23 cellular contexts compared by ENCODE assay signal in genomic region chr19:47179643-47180310, GRCh38. TPM values are rescaled to one million over a fixed set of nuclear protein-coding genes. Genes with fewer than 3 reads are reported as not detected.
DNase-seq lines count a peak whose midpoint lies in the region; ATAC-seq, FAIRE-seq and TF ChIP-seq lines count a peak whose summit lies in the region.
"Had no signal": no experiment of that assay in that cellular context is flagged by ENCODE, and none has a peak within 500 bp of the region (broad histone marks: within the 10 kb centered on the region; RNA-seq: fewer than 3 reads in every experiment).

No MANE protein-coding gene starts in this region.

- peak; percentile 15 for FAIRE-seq in endothelial cell of umbilical vein (lab: Jason Lieb, UNC)

- WGBS in heart right ventricle, 2 donors: 79 to 81% methylated on average over 4 of the region's 4 CpGs

- no peak overlapping the region for H3K9ac ChIP-seq in endothelial cell of umbilical vein (replicated peaks; ENCODE audit: extremely low read depth, insufficient read depth, low read length)
- H3K9ac ChIP-seq: neural progenitor cell had no signal

- no TSS peak for BruUV-seq in endothelial cell of umbilical vein (replicated peaks; lab: Mats Ljungman, UMichigan)

- no peaks in the 10 kb centered on the region for H3K27me3 Mint-ChIP-seq in activated CD4-positive, alpha-beta T cell treated with anti-CD3 and anti-CD28 coated beads for 36 hours
- peaks cover 0 to 3% of the 10 kb centered on the region in 2 donors for H3K27me3 Mint-ChIP-seq in CD8-positive, alpha-beta memory T cell
- no peaks in the 10 kb centered on the region for H3K27me3 Mint-ChIP-seq in activated T-helper 1 cell treated with anti-CD3 and anti-CD28 coated beads, Interleukin-12 subunit alpha, Interleukin-12 subunit beta, Interleukin-2, Interleukin-4 antibody, amounts not matched to agents 30 ng/mL and 10 ng/mL and 1 ng/mL, durations not matched to agents 14 hours and 24 hours and 36 hours (ENCODE audit: insufficient read depth)

- dilution Hi-C loops in endothelial cell of umbilical vein (cut with MboI; ENCODE audit: extremely low pct_ligation_motif_present, low sequenced_read_pairs): no loop called here

- H3K36me3 Mint-ChIP-seq in activated CD4-positive, alpha-beta T cell treated with anti-CD3 and anti-CD28 coated beads for 36 hours (ENCODE audit: low read depth): peaks cover 75% of the 10 kb centered on the region
- peaks cover 0 to 26% (median 14%) of the 10 kb centered on the region in 3 donors for H3K36me3 Mint-ChIP-seq in CD8-positive, alpha-beta memory T cell
- H3K36me3 Mint-ChIP-seq in activated T-helper 1 cell treated with anti-CD3 and anti-CD28 coated beads, Interleukin-12 subunit alpha, Interleukin-12 subunit beta, Interleukin-2, Interleukin-4 antibody, amounts not matched to agents 30 ng/mL and 10 ng/mL and 1 ng/mL, durations not matched to agents 14 hours and 24 hours and 36 hours (ENCODE audit: low read depth): peaks cover 53% of the 10 kb centered on the region

- ATAC-seq in activated CD4-positive, alpha-beta T cell treated with anti-CD3 and anti-CD28 coated beads for 36 hours: peak; percentile 8
- no peak for ATAC-seq in heart right ventricle
- ATAC-seq in foreskin keratinocyte: no peak
- ATAC-seq: psoas muscle had no signal

- H3K9me3 Mint-ChIP-seq in activated CD4-positive, alpha-beta T cell treated with anti-CD3 and anti-CD28 coated beads for 36 hours (ENCODE audit: low read depth): no peaks in the 10 kb centered on the region
- H3K9me3 Mint-ChIP-seq in CD8-positive, alpha-beta memory T cell: no peaks in the 10 kb centered on the region
- H3K9me3 Mint-ChIP-seq in activated T-helper 1 cell treated with anti-CD3 and anti-CD28 coated beads, Interleukin-12 subunit alpha, Interleukin-12 subunit beta, Interleukin-2, Interleukin-4 antibody, amounts not matched to agents 30 ng/mL and 10 ng/mL and 1 ng/mL, durations not matched to agents 14 hours and 24 hours and 36 hours: no peaks in the 10 kb centered on the region
- H3K9me3 Mint-ChIP-seq: immature natural killer cell, neural progenitor cell had no signal

- no peaks in the 10 kb centered on the region for H3K9me1 ChIP-seq in endothelial cell of umbilical vein (replicated peaks; ENCODE audit: control insufficient read depth, extremely low read depth, insufficient read depth, low read length)

- H3K27me3 ChIP-seq in CD8-positive, alpha-beta memory T cell (ENCODE audit: insufficient read depth, low read length, poor library complexity, severe bottlenecking): no peaks in the 10 kb centered on the region
- H3K27me3 ChIP-seq in endothelial cell of umbilical vein (ENCODE audit: control insufficient read depth in 2 of 2, insufficient read depth in 2 of 2, low read length in 2 of 2) (no peaks in the 10 kb centered on the region), heart right ventricle (no peaks in the 10 kb centered on the region), foreskin keratinocyte (no peaks in the 10 kb centered on the region)
- H3K27me3 ChIP-seq: colonic mucosa, neural progenitor cell, uterus had no signal

- H3K27ac Mint-ChIP-seq in activated CD4-positive, alpha-beta T cell treated with anti-CD3 and anti-CD28 coated beads for 36 hours: peak overlapping the region; percentile 75
- H3K27ac Mint-ChIP-seq in CD8-positive, alpha-beta memory T cell: peak overlapping the region in 7 of 8 donors; percentile 12 to 84 (median 73)
- peak overlapping the region; percentile 59 for H3K27ac Mint-ChIP-seq in activated T-helper 1 cell treated with anti-CD3 and anti-CD28 coated beads, Interleukin-12 subunit alpha, Interleukin-12 subunit beta, Interleukin-2, Interleukin-4 antibody, amounts not matched to agents 30 ng/mL and 10 ng/mL and 1 ng/mL, durations not matched to agents 14 hours and 24 hours and 36 hours
- H3K27ac Mint-ChIP-seq: immature natural killer cell, neural progenitor cell had no signal

- H3K4me1 ChIP-seq in CD8-positive, alpha-beta memory T cell (ENCODE audit: insufficient read depth, low read length): peaks cover 88% of the 10 kb centered on the region
- H3K4me1 ChIP-seq in endothelial cell of umbilical vein (ENCODE audit: control insufficient read depth, extremely low read depth, insufficient read depth, low read length): peaks cover 48% of the 10 kb centered on the region
- H3K4me1 ChIP-seq in heart right ventricle: peaks cover 13 to 54% (median 41%) of the 10 kb centered on the region in 9 donors
- peaks cover 6% of the 10 kb centered on the region for H3K4me1 ChIP-seq in foreskin keratinocyte
- H3K4me1 ChIP-seq: HAP-1, neural progenitor cell had no signal

- peaks cover 91% of the 10 kb centered on the region for H3K4me1 Mint-ChIP-seq in activated CD4-positive, alpha-beta T cell treated with anti-CD3 and anti-CD28 coated beads for 36 hours
- H3K4me1 Mint-ChIP-seq in CD8-positive, alpha-beta memory T cell: peaks cover 61 to 85% (median 84%) of the 10 kb centered on the region in 3 donors
- H3K4me1 Mint-ChIP-seq in activated T-helper 1 cell treated with anti-CD3 and anti-CD28 coated beads, Interleukin-12 subunit alpha, Interleukin-12 subunit beta, Interleukin-2, Interleukin-4 antibody, amounts not matched to agents 30 ng/mL and 10 ng/mL and 1 ng/mL, durations not matched to agents 14 hours and 24 hours and 36 hours (ENCODE audit: low read depth): peaks cover 80% of the 10 kb centered on the region
- H3K4me1 Mint-ChIP-seq: neural progenitor cell had no signal

- no peak for DNase-seq in activated CD4-positive, alpha-beta T cell treated with anti-CD3 and anti-CD28 coated beads for 36 hours
- DNase-seq in activated CD4-positive, alpha-beta T cell treated with anti-CD3 and anti-CD28 coated beads, Interleukin-2, amount 50 U/mL, for 1 hour: no peak
- no peak for DNase-seq in CD8-positive, alpha-beta memory T cell
- no peak for DNase-seq in activated T-helper 1 cell treated with anti-CD3 and anti-CD28 coated beads, Interleukin-12 subunit alpha, Interleukin-12 subunit beta, Interleukin-2, Interleukin-4 antibody, amounts not matched to agents 30 ng/mL and 10 ng/mL and 1 ng/mL, durations not matched to agents 14 hours and 24 hours and 36 hours (ENCODE audit: low spot score)
- peak; percentile 78 for DNase-seq in endothelial cell of umbilical vein (ENCODE audit: low read depth, low spot score)
- no peak for DNase-seq in heart right ventricle
- DNase-seq in foreskin keratinocyte: no peak
- DNase-seq in NK-92 (lab: John Stamatoyannopoulos, UW; ENCODE audit: unreplicated experiment): no peak
- DNase-seq: colonic mucosa; immature natural killer cell; left ventricle myocardium inferior; NCI-H1092; NCI-H2029 treated with DMSO at 0.1 percent for 48 hours; NCI-H345; NCI-H82; psoas muscle; stimulated activated CD4-positive, alpha-beta T cell treated with anti-CD3 and anti-CD28 coated beads, Interleukin-2, amount 100 ng/mL, for 48 hours; substantia nigra; uterus; WERI-Rb-1 had no signal

- no peak overlapping the region for H3K27ac ChIP-seq in CD8-positive, alpha-beta memory T cell (ENCODE audit: low read depth, low read length)
- H3K27ac ChIP-seq in endothelial cell of umbilical vein (ENCODE audit: insufficient read depth, low read depth, low read length) (peak overlapping the region; percentile 29), heart right ventricle (no peak overlapping the region), foreskin keratinocyte (no peak overlapping the region)
- H3K27ac ChIP-seq: 22Rv1, colonic mucosa, left ventricle myocardium inferior, neural progenitor cell, psoas muscle, uterus, WERI-Rb-1 had no signal

- CTCF ChIA-PET in activated CD4-positive, alpha-beta T cell treated with anti-CD3 and anti-CD28 coated beads for 36 hours (lab: Charles Lee): interaction anchor here (0.7 to 3.3 kb wide), 6 partner anchors 13 to 64 kb away, joined by 3 to 10 read pairs (median 4); no protein-coding TSS in a partner anchor
- CTCF ChIA-PET in CD8-positive, alpha-beta memory T cell (lab: Charles Lee): interaction anchor here (1.0 to 4.3 kb wide), 4 partner anchors 7 to 65 kb away, joined by 3 to 30 read pairs (median 21); partner anchors contain the start of gene SAE1
- CTCF ChIA-PET in endothelial cell of umbilical vein (lab: Charles Lee): interaction anchor here (0.7 to 4.0 kb wide), 2 partner anchors 31 to 52 kb away, joined by 5 to 30 read pairs; no protein-coding TSS in a partner anchor

- POLR2A ChIA-PET in activated CD4-positive, alpha-beta T cell treated with anti-CD3 and anti-CD28 coated beads for 36 hours (lab: Charles Lee): interaction anchor here (0.6 to 1.0 kb wide), 2 partner anchors 9 to 10 kb away, joined by 3 read pairs; no protein-coding TSS in a partner anchor
- POLR2A ChIA-PET in CD8-positive, alpha-beta memory T cell (lab: Charles Lee): interaction anchor here (0.6 kb wide), 1 partner anchor 70 kb away, joined by 5 read pairs; no protein-coding TSS in a partner anchor
- POLR2A ChIA-PET in endothelial cell of umbilical vein (lab: Charles Lee): no interaction called here

- no peaks in the 10 kb centered on the region for H3K9me3 ChIP-seq in CD8-positive, alpha-beta memory T cell (ENCODE audit: low read length)
- H3K9me3 ChIP-seq in endothelial cell of umbilical vein (replicated peaks; ENCODE audit: control insufficient read depth, insufficient read depth, low read length) (no peaks in the 10 kb centered on the region), heart right ventricle (no peaks in the 10 kb centered on the region)
- H3K9me3 ChIP-seq: colonic mucosa, HAP-1, left ventricle myocardium inferior, psoas muscle, uterus had no signal

- no peak overlapping the region for H3K4me3 ChIP-seq in CD8-positive, alpha-beta memory T cell (ENCODE audit: low read length)
- H3K4me3 ChIP-seq in endothelial cell of umbilical vein (replicated peaks in 1 of 3; ENCODE audit: insufficient read depth in 1 of 3, low read depth in 1 of 3, low read length in 3 of 3) (no peak overlapping the region), heart right ventricle (no peak overlapping the region)
- H3K4me3 ChIP-seq: colonic mucosa, HAP-1, left ventricle myocardium inferior, neural progenitor cell, psoas muscle, uterus had no signal

- H3K36me3 ChIP-seq in CD8-positive, alpha-beta memory T cell (ENCODE audit: insufficient read depth, low read length): no peaks in the 10 kb centered on the region
- H3K36me3 ChIP-seq in endothelial cell of umbilical vein (ENCODE audit: control insufficient read depth in 2 of 2, extremely low read depth in 1 of 2, insufficient read depth in 2 of 2, low read length in 2 of 2): peaks cover 0 to 4% of the 10 kb centered on the region in 2 experiments
- peaks cover 0 to 74% (median 0%) of the 10 kb centered on the region in 9 donors for H3K36me3 ChIP-seq in heart right ventricle
- H3K36me3 ChIP-seq: colonic mucosa, neural progenitor cell, uterus had no signal

- H3K4me2 ChIP-seq in endothelial cell of umbilical vein (ENCODE audit: insufficient read depth, low read length): no peak overlapping the region
- H3K4me2 ChIP-seq: neural progenitor cell had no signal

- intact Hi-C loops in activated CD4-positive, alpha-beta T cell treated with anti-CD3 and anti-CD28 coated beads for 36 hours (cut with DNase I, micrococcal nuclease): no loop called here
- intact Hi-C loops in activated T-helper 1 cell treated with anti-CD3 and anti-CD28 coated beads, Interleukin-12 subunit alpha, Interleukin-12 subunit beta, Interleukin-2, Interleukin-4 antibody, amounts not matched to agents 30 ng/mL and 10 ng/mL and 1 ng/mL, durations not matched to agents 14 hours and 24 hours and 36 hours (cut with micrococcal nuclease): no loop called here
- intact Hi-C loops in endothelial cell of umbilical vein (cut with micrococcal nuclease) (no loop called here), heart right ventricle (cut with DNase I) (no loop called here)

- TF ChIP-seq CTCF in endothelial cell of umbilical vein (IDR thresholded peaks at IDR 0.05; ENCODE audit: extremely low read depth in 1 of 2, insufficient read depth in 1 of 2, low read depth in 1 of 2, low read length in 2 of 2) (no peak), heart right ventricle (IDR thresholded peaks at IDR 0.05) (no peak), foreskin keratinocyte (conservative IDR thresholded peaks at IDR 0.05) (no peak)

- H3K79me2 ChIP-seq in endothelial cell of umbilical vein (ENCODE audit: control insufficient read depth, insufficient read depth, low read length): peaks cover 51% of the 10 kb centered on the region

- H4K20me1 ChIP-seq in endothelial cell of umbilical vein (replicated peaks; ENCODE audit: control insufficient read depth, extremely low read depth, insufficient read depth, low read length): no peaks in the 10 kb centered on the region

- TF ChIP-seq POLR2A in endothelial cell of umbilical vein (IDR thresholded peaks at IDR 0.05; ENCODE audit: low read depth, low read length): no peak

- no peak overlapping the region for H2AFZ ChIP-seq in endothelial cell of umbilical vein (ENCODE audit: low read depth, low read length)
- H2AFZ ChIP-seq: neural progenitor cell had no signal

- H3K4me3 Mint-ChIP-seq in activated CD4-positive, alpha-beta T cell treated with anti-CD3 and anti-CD28 coated beads for 36 hours: no peak overlapping the region
- H3K4me3 Mint-ChIP-seq in CD8-positive, alpha-beta memory T cell: peak overlapping the region in 1 of 7 donors; percentile 23
- H3K4me3 Mint-ChIP-seq in activated T-helper 1 cell treated with anti-CD3 and anti-CD28 coated beads, Interleukin-12 subunit alpha, Interleukin-12 subunit beta, Interleukin-2, Interleukin-4 antibody, amounts not matched to agents 30 ng/mL and 10 ng/mL and 1 ng/mL, durations not matched to agents 14 hours and 24 hours and 36 hours: peak overlapping the region; percentile 48
- H3K4me3 Mint-ChIP-seq: immature natural killer cell, neural progenitor cell had no signal

RNA-seq across cellular contexts. Expression of gene SAE1, which starts 49.1 kb away (rescaled TPM):
- 100 to 1,000 TPM; 143 to 156 TPM for total RNA-seq in activated CD4-positive, alpha-beta T cell treated with anti-CD3 and anti-CD28 coated beads for 36 hours
- total RNA-seq in CD8-positive, alpha-beta memory T cell: 100 to 1,000 TPM; 167 to 172 TPM
- polyA plus RNA-seq in CD8-positive, alpha-beta memory T cell: 107 TPM
- total RNA-seq in activated T-helper 1 cell treated with anti-CD3 and anti-CD28 coated beads, Interleukin-12 subunit alpha, Interleukin-12 subunit beta, Interleukin-2, Interleukin-4 antibody, amounts not matched to agents 30 ng/mL and 10 ng/mL and 1 ng/mL, durations not matched to agents 14 hours and 24 hours and 36 hours: 141 and 142 TPM in 2 replicates
- total RNA-seq in endothelial cell of umbilical vein (219 and 223 TPM in 2 replicates), heart right ventricle (10 to 100 TPM; 32.5 to 53.3 (median 45.5) TPM), foreskin keratinocyte (132 and 147 TPM in 2 replicates)
- polyA plus RNA-seq in endothelial cell of umbilical vein (145 and 165 TPM in 2 replicates), heart right ventricle (10 to 100 TPM; 11.9 to 60.2 TPM), foreskin keratinocyte (132 and 147 TPM in 2 replicates)
- polyA plus RNA-seq in endothelial cell of umbilical vein (2011; cell fraction: cytosol; rRNA removed): 219 and 237 TPM in 2 replicates
- polyA plus RNA-seq in endothelial cell of umbilical vein (2011; cell fraction: nucleus; rRNA removed): 101 and 130 TPM in 2 replicates
- 191 and 235 TPM in 2 replicates for polyA plus RNA-seq in endothelial cell of umbilical vein (2012)
- 107 and 111 TPM in 2 replicates for polyA minus RNA-seq in endothelial cell of umbilical vein
- 50.6 TPM for polyA minus RNA-seq in endothelial cell of umbilical vein (2011; cell fraction: cytosol; rRNA and poly(A)+ RNA removed)
- polyA minus RNA-seq in endothelial cell of umbilical vein (2011; cell fraction: nucleus; rRNA and poly(A)+ RNA removed): 25.6 and 34.4 TPM in 2 replicates

RNA-seq across cellular contexts. Expression of gene BBC3, which starts 51.2 kb away (rescaled TPM):
- 10 to 100 TPM in 1 of 2 experiments, 1 to 10 TPM in 1; 8.1 to 12.0 TPM for total RNA-seq in activated CD4-positive, alpha-beta T cell treated with anti-CD3 and anti-CD28 coated beads for 36 hours
- total RNA-seq in CD8-positive, alpha-beta memory T cell: 10 to 100 TPM; 19.8 to 20.1 TPM
- 8.3 TPM for polyA plus RNA-seq in CD8-positive, alpha-beta memory T cell
- total RNA-seq in activated T-helper 1 cell treated with anti-CD3 and anti-CD28 coated beads, Interleukin-12 subunit alpha, Interleukin-12 subunit beta, Interleukin-2, Interleukin-4 antibody, amounts not matched to agents 30 ng/mL and 10 ng/mL and 1 ng/mL, durations not matched to agents 14 hours and 24 hours and 36 hours: 13.8 and 15.4 TPM in 2 replicates
- total RNA-seq in endothelial cell of umbilical vein: 27.6 and 35.7 TPM in 2 replicates
- polyA plus RNA-seq in endothelial cell of umbilical vein: 11.3 and 15.8 TPM in 2 replicates
- polyA plus RNA-seq in endothelial cell of umbilical vein (2011; cell fraction: cytosol; rRNA removed): 5.6 and 9.7 TPM in 2 replicates
- polyA plus RNA-seq in endothelial cell of umbilical vein (2011; cell fraction: nucleus; rRNA removed): 16.7 and 16.8 TPM in 2 replicates
- 9.7 and 16.2 TPM in 2 replicates for polyA plus RNA-seq in endothelial cell of umbilical vein (2012)
- polyA minus RNA-seq in endothelial cell of umbilical vein: 4.9 and 8.2 TPM in 2 replicates
- polyA minus RNA-seq in endothelial cell of umbilical vein (2011; cell fraction: cytosol; rRNA and poly(A)+ RNA removed): 5.2 TPM
- 5.9 and 8.8 TPM in 2 replicates for polyA minus RNA-seq in endothelial cell of umbilical vein (2011; cell fraction: nucleus; rRNA and poly(A)+ RNA removed)
- 1 to 10 TPM; 2.4 to 5.5 (median 3.5) TPM for total RNA-seq in heart right ventricle
- polyA plus RNA-seq in heart right ventricle: 1 to 10 TPM; 4.1 to 6.0 TPM
- total RNA-seq in foreskin keratinocyte: 3.9 and 4.3 TPM in 2 replicates
- polyA plus RNA-seq in foreskin keratinocyte: 4.7 and 5.5 TPM in 2 replicates
